Comparison of ENCODE assay signal across 9 cellular contexts in the genomic region with DNA sequence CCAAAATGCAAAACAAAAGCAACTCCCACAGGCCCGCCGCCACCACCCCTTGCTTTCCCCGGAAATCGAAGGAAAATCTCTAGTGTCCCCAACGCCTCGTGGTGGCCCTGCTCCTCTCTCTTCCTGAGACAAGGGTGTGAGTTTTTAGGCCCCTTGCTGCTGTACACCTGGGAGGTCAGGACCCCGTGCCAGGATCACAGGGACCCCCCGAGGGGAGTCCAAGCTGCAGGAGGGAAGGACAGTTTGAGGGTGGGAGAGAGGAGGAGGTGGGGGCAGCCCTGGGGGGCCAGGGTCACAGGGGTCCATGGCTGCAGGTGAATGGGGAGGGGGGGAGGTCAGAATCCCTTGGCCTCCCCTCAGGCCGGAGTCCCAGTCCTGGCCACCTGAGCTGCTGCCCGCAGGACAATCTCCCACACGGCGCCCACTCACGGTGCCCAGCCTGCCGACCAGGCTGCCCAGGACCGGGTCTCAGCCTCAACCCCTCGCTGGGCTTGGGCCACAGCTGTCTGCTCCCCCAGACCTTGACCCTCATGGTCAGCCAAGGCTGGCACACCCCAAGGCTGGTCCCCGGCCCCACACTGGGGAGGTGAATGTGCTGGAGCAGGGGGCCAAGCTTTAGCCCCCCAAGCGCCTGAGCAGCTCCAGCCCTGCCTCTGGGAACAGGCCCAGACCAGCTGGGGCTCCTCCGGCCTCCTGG. TPM values are rescaled to one million over a fixed set of nuclear protein-coding genes. Genes with fewer than 3 reads are reported as not detected.
DNase-seq lines count a peak whose midpoint lies in the region; ATAC-seq, FAIRE-seq and TF ChIP-seq lines count a peak whose summit lies in the region.
"Had no signal": no experiment of that assay in that cellular context is flagged by ENCODE, and none has a peak within 500 bp of the region (broad histone marks: within the 10 kb centered on the region; RNA-seq: fewer than 3 reads in every experiment).

No MANE protein-coding gene starts in this region.

- peak overlapping the region; percentile 51 for H3K4me3 Mint-ChIP-seq in activated T-cell treated with anti-CD3 and anti-CD28 coated beads, Interleukin-2, amount 50 U/mL, for 24 hours
- no peak overlapping the region for H3K4me3 Mint-ChIP-seq in natural killer cell treated with Interleukin-12 subunit alpha and Interleukin-12 subunit beta and Interleukin-15 and Interleukin-18, amount 100 ng/mL, for 72 hours

- DNase-seq in activated T-cell treated with anti-CD3 and anti-CD28 coated beads, Interleukin-2, amount 50 U/mL, for 24 hours = peak; percentile 31
- DNase-seq in activated T-cell treated with anti-CD3 and anti-CD28 coated beads, Interleukin-2, amount 50 U/mL, for 48 hours = no peak
- DNase-seq in caudate nucleus (lab: John Stamatoyannopoulos, UW) (no peak), HepG2 (ENCODE audit: low spot score) (no peak)
- DNase-seq in natural killer cell treated with Interleukin-12 subunit alpha and Interleukin-12 subunit beta and Interleukin-15 and Interleukin-18, amount 100 ng/mL, for 72 hours (ENCODE audit: low spot score) = no peak
- DNase-seq in activated effector memory CD4-positive, alpha-beta T cell treated with anti-CD3 and anti-CD28 coated beads, Interleukin-2, amount 50 U/mL, for 16 hours = no peak

- H2AFZ ChIP-seq in HepG2 (ENCODE audit: low read length) = no peak overlapping the region

- no peak for TF ChIP-seq EP300 in HepG2 (IDR thresholded peaks at IDR 0.05; ENCODE audit: low read depth in 2 of 2, low read length in 2 of 2)
- no peak for TF ChIP-seq EP300 in HepG2 (CRISPR knock-in tag; IDR thresholded peaks at IDR 0.05; ENCODE audit: borderline replicate concordance)

- no peak for TF ChIP-seq POLR2A in HepG2 (IDR thresholded peaks at IDR 0.05; ENCODE audit: insufficient read depth in 1 of 2, low read depth in 2 of 2, low read length in 2 of 2)

- no peaks in the 10 kb centered on the region; the same call in 1 of the 2 replicates for H4K20me1 ChIP-seq in HepG2 (ENCODE audit: insufficient read depth, low read length)

- no peaks in the 10 kb centered on the region for H3K36me3 ChIP-seq in HepG2 (replicated peaks in 1 of 2; ENCODE audit: control insufficient read depth in 1 of 2, insufficient read depth in 2 of 2, low read length in 2 of 2)

- peaks cover 16% of the 10 kb centered on the region for H3K4me1 Mint-ChIP-seq in activated T-cell treated with anti-CD3 and anti-CD28 coated beads, Interleukin-2, amount 50 U/mL, for 24 hours (ENCODE audit: low read depth)
- H3K4me1 Mint-ChIP-seq in natural killer cell treated with Interleukin-12 subunit alpha and Interleukin-12 subunit beta and Interleukin-15 and Interleukin-18, amount 100 ng/mL, for 72 hours (ENCODE audit: low read depth in 2 of 2) = peaks cover 0 to 5% of the 10 kb centered on the region in 2 donors

- H3K27me3 ChIP-seq in HepG2 (ENCODE audit: control insufficient read depth in 1 of 2, insufficient read depth in 2 of 2, low read length in 2 of 2) = peaks cover 5 to 22% of the 10 kb centered on the region in 2 experiments; a peak in 4 of 5 replicates

- H3K4me3 ChIP-seq in HepG2 (replicated peaks in 1 of 3; ENCODE audit: insufficient read depth in 1 of 3, low read depth in 2 of 3, low read length in 3 of 3) = peak overlapping the region in 1 of 3 experiments; percentile 44; a peak in 1 of 6 replicates
- H3K4me3 ChIP-seq: lung had no signal

- H3K27ac ChIP-seq in caudate nucleus (ENCODE audit: low read depth, low read length) = peak overlapping the region; percentile 99
- H3K27ac ChIP-seq in HepG2 (ENCODE audit: extremely low read length, insufficient read depth, low read length) = no peak overlapping the region
- peak overlapping the region; percentile 99 for H3K27ac ChIP-seq in temporal lobe (ENCODE audit: low read depth, low read length)

- peak overlapping the region; percentile 93 for H3K4me2 ChIP-seq in HepG2 (ENCODE audit: low read depth, low read length)

- no peaks in the 10 kb centered on the region for H3K9me3 ChIP-seq in HepG2 (ENCODE audit: low read length)

- CTCF ChIA-PET in HepG2 (lab: Yijun Ruan, JAX; ENCODE audit: low intra/inter-chr PET ratio, low total read pairs) = no interaction called here

- TF ChIP-seq RAD21 in HepG2 (CRISPR knock-in tag; IDR thresholded peaks at IDR 0.05) = no peak

- peaks cover 12% of the 10 kb centered on the region for H3K27me3 Mint-ChIP-seq in activated T-cell treated with anti-CD3 and anti-CD28 coated beads, Interleukin-2, amount 50 U/mL, for 24 hours
- H3K27me3 Mint-ChIP-seq in natural killer cell treated with Interleukin-12 subunit alpha and Interleukin-12 subunit beta and Interleukin-15 and Interleukin-18, amount 100 ng/mL, for 72 hours = peaks cover 0 to 4% of the 10 kb centered on the region in 2 donors

- POLR2A ChIA-PET in HepG2 (lab: Yijun Ruan, JAX) = interaction anchor here (0.6 kb wide), 1 partner anchor 10 kb away, joined by 3 read pairs; no protein-coding TSS in a partner anchor

- 6% methylated on average over 8 of the region's 19 CpGs for WGBS in HepG2 (ENCODE audit: low lambda C conversion rate)

- in situ Hi-C loops in HepG2 (cut with HindIII; ENCODE audit: extremely low pct_ligation_motif_present, low pct_unique_long_range_greater_than_20kb) = loop anchor here (10.0 kb wide), 1 partner anchor 222 kb away; a partner anchor contains a TSS

- H3K9me3 Mint-ChIP-seq in activated T-cell treated with anti-CD3 and anti-CD28 coated beads, Interleukin-2, amount 50 U/mL, for 24 hours = no peaks in the 10 kb centered on the region
- H3K9me3 Mint-ChIP-seq in natural killer cell treated with Interleukin-12 subunit alpha and Interleukin-12 subunit beta and Interleukin-15 and Interleukin-18, amount 100 ng/mL, for 72 hours = no peaks in the 10 kb centered on the region

- peaks cover 45% of the 10 kb centered on the region for H3K4me1 ChIP-seq in HepG2 (ENCODE audit: insufficient read depth, low read length)

- H3K9ac ChIP-seq in HepG2 (ENCODE audit: insufficient read depth, low read depth, low read length) = peak overlapping the region; percentile 64

- no peak for TF ChIP-seq CTCF in HepG2 (CRISPR knock-in tag; IDR thresholded peaks at IDR 0.05)

- intact Hi-C loops in HepG2 (cut with micrococcal nuclease; ENCODE audit: unreplicated experiment) = loop anchor here (10.0 kb wide), 1 partner anchor 222 kb away; a partner anchor contains a TSS

- ATAC-seq in HepG2 (no peak), GM18861 (IDR thresholded peaks at IDR 0.05; ENCODE audit: unreplicated experiment) (no peak)
- ATAC-seq in natural killer cell treated with Interleukin-12 subunit alpha and Interleukin-12 subunit beta and Interleukin-15 and Interleukin-18, amount 100 ng/mL, for 72 hours = no peak

- H3K27ac Mint-ChIP-seq in activated T-cell treated with anti-CD3 and anti-CD28 coated beads, Interleukin-2, amount 50 U/mL, for 24 hours = peak overlapping the region; percentile 63
- no peak overlapping the region for H3K27ac Mint-ChIP-seq in natural killer cell treated with Interleukin-12 subunit alpha and Interleukin-12 subunit beta and Interleukin-15 and Interleukin-18, amount 100 ng/mL, for 72 hours

- no TSS peak for BruUV-seq in HepG2 (replicated peaks; lab: Mats Ljungman, UMichigan)

- no peaks in the 10 kb centered on the region for H3K79me2 ChIP-seq in HepG2 (ENCODE audit: insufficient read depth, low read length)

- no peak for FAIRE-seq in HepG2 (lab: Jason Lieb, UNC)

- H3K36me3 Mint-ChIP-seq in activated T-cell treated with anti-CD3 and anti-CD28 coated beads, Interleukin-2, amount 50 U/mL, for 24 hours (ENCODE audit: low read depth) = no peaks in the 10 kb centered on the region
- H3K36me3 Mint-ChIP-seq in natural killer cell treated with Interleukin-12 subunit alpha and Interleukin-12 subunit beta and Interleukin-15 and Interleukin-18, amount 100 ng/mL, for 72 hours = no peaks in the 10 kb centered on the region

TF ChIP-seq in HepG2, 621 proteins besides CTCF, POLR2A, EP300 and RAD21 (continues in another document):
- TF ChIP-seq ZFP36 (IDR thresholded peaks at IDR 0.05; ENCODE audit: borderline replicate concordance, low read depth, low read length, partially characterized antibody) (peak; percentile 27), MEIS2 (CRISPR knock-in tag; IDR thresholded peaks at IDR 0.05) (no peak), ZNF234 (CRISPR knock-in tag; conservative IDR thresholded peaks at IDR 0.05) (0 out of 2 replicates have a peak, but pooled peaks have one; percentile 10), HMG20B (CRISPR knock-in tag; conservative IDR thresholded peaks at IDR 0.05) (no peak), AGO1 (IDR thresholded peaks at IDR 0.05; ENCODE audit: low read depth, low read length, poor library complexity, severe bottlenecking) (peak; percentile 93), GABPA (IDR thresholded peaks at IDR 0.05; ENCODE audit: low read depth, low read length) (no peak), GABPA (CRISPR knock-in tag; IDR thresholded peaks at IDR 0.05; ENCODE audit: low read depth) (no peak), TARDBP (CRISPR knock-in tag; IDR thresholded peaks at IDR 0.05) (no peak)

RNA-seq across cellular contexts. Expression of a gene that starts 19.9 kb away (rescaled TPM):
- total RNA-seq in HepG2 (2016; rRNA removed; fragmentation: Illumina TruSeq; extraction: Trizol) (0.04 TPM in 1 of 2 replicates, not detected in the other), temporal lobe (12.5 TPM)
- total RNA-seq in HepG2 (2016; cell fraction: cytosol; rRNA removed; fragmentation: Illumina TruSeq; extraction: Trizol; ENCODE audit: low read depth) = not detected in 2 replicates
- total RNA-seq in HepG2 (2016; cell fraction: insoluble cytoplasmic fraction; rRNA removed; fragmentation: Illumina TruSeq; extraction: Trizol) = 0.04 TPM in 1 of 2 replicates, not detected in the other
- total RNA-seq in HepG2 (2016; cell fraction: membrane; rRNA removed; fragmentation: Illumina TruSeq; extraction: Trizol) = 0.03 TPM in 1 of 2 replicates, not detected in the other
- not detected in 2 replicates for total RNA-seq in HepG2 (2016; cell fraction: nucleus; rRNA removed; fragmentation: Illumina TruSeq; extraction: Trizol)
- polyA plus RNA-seq in HepG2 (2011; rRNA removed) = 0.05 and 0.07 TPM in 2 replicates
- polyA plus RNA-seq in HepG2 (2011; cell fraction: cytosol; rRNA removed) = 0.04 and 0.07 TPM in 2 replicates
- 0.07 and 0.16 TPM in 2 replicates for polyA plus RNA-seq in HepG2 (2011; cell fraction: nucleus; rRNA removed)
- polyA plus RNA-seq in HepG2 (2012) = 0.17 and 0.20 TPM in 2 replicates
- not detected in 2 replicates for polyA plus RNA-seq in HepG2 (2016; cell fraction: cytosol; fragmentation: Illumina TruSeq; extraction: Trizol; ENCODE audit: low read depth)
- 0.05 TPM in 1 of 2 replicates, not detected in the other for polyA plus RNA-seq in HepG2 (2016; cell fraction: insoluble cytoplasmic fraction; fragmentation: Illumina TruSeq; extraction: Trizol; ENCODE audit: low read depth)
- not detected in 2 replicates for polyA plus RNA-seq in HepG2 (2016; cell fraction: membrane; fragmentation: Illumina TruSeq; extraction: Trizol; ENCODE audit: low read depth)
- polyA plus RNA-seq in HepG2 (2016; cell fraction: nucleus; fragmentation: Illumina TruSeq; extraction: Trizol; ENCODE audit: insufficient read depth, low read depth) = not detected in 2 replicates
- polyA minus RNA-seq in HepG2 (2011; rRNA and poly(A)+ RNA removed; ENCODE audit: low replicate concordance) = 0.24 and 0.28 TPM in 2 replicates
- 0.10 and 0.18 TPM in 2 replicates for polyA minus RNA-seq in HepG2 (2011; cell fraction: cytosol; rRNA and poly(A)+ RNA removed)
- 0.12 TPM in 1 of 2 replicates, not detected in the other for polyA minus RNA-seq in HepG2 (2011; cell fraction: nucleus; rRNA and poly(A)+ RNA removed)
- total RNA-seq in natural killer cell treated with Interleukin-12 subunit alpha and Interleukin-12 subunit beta and Interleukin-15 and Interleukin-18, amount 100 ng/mL, for 72 hours = under 1 TPM in 1 of 2 donors, not detected in 1; 0.05 TPM

Comparison
In these comparisons a context has a peak if more than half of its experiments do, and no peak if none do; other contexts are left out.
1. RNA of a gene that starts 19.9 kb away (total RNA-seq): 12.5 TPM in temporal lobe (single experiment); 0.05 TPM in natural killer cell treated with Interleukin-12 subunit alpha and Interleukin-12 subunit beta and Interleukin-15 and Interleukin-18, amount 100 ng/mL, for 72 hours and 0.03 to 0.04 TPM in HepG2; every median in the first group is over 10 times any median in the second.